In genomic region chr1:24708938-24709337, GRCh38 we compare ENCODE assay signal across 21 cellular contexts. TPM values are rescaled to one million over a fixed set of nuclear protein-coding genes. Genes with fewer than 3 reads are reported as not detected.
DNase-seq lines count a peak whose midpoint lies in the region; TF ChIP-seq lines count a peak whose summit lies in the region.
"Had no signal": no experiment of that assay in that cellular context is flagged by ENCODE, and none has a peak within 500 bp of the region (broad histone marks: within the 10 kb centered on the region; RNA-seq: fewer than 3 reads in every experiment).

No MANE protein-coding gene starts in this region.

- H3K27me3 ChIP-seq in BLaER1 (no peaks in the 10 kb centered on the region), suprapubic skin (no peaks in the 10 kb centered on the region), esophagus muscularis mucosa (no peaks in the 10 kb centered on the region)
- H3K27me3 ChIP-seq: brain microvascular endothelial cell, pancreas, sigmoid colon, SJSA1, tibial nerve had no signal

- DNase-seq in M059J (ENCODE audit: low read depth) = peak; percentile 38
- DNase-seq in RPMI7951 (ENCODE audit: low read depth) = peak; percentile 39
- peak; percentile 65 for DNase-seq in medulla oblongata (ENCODE audit: extremely low spot score)
- no peak for DNase-seq in GM19240 (ENCODE audit: insufficient read length, low spot score)
- DNase-seq in suprapubic skin (ENCODE audit: low spot score in 2 of 2) = no peak
- DNase-seq in DMS153 treated with DMSO at 0.1 percent for 48 hours (lab: John Stamatoyannopoulos, UW; ENCODE audit: unreplicated experiment) = no peak
- DNase-seq in esophagus muscularis mucosa (ENCODE audit: extremely low spot score) = no peak
- DNase-seq: activated CD4-positive, alpha-beta T cell treated with anti-CD3 and anti-CD28 coated beads for 48 hours; activated gamma-delta T cell; brain microvascular endothelial cell; CD8-positive, alpha-beta memory T cell; KG1; mesendoderm; NCI-H1105 treated with DMSO at 0.1 percent for 48 hours; NCI-H2081 treated with DMSO at 0.1 percent for 48 hours; pancreas; sigmoid colon had no signal

- intact Hi-C loops in esophagus muscularis mucosa (cut with DNase I) = no loop called here

- no peaks in the 10 kb centered on the region for H3K36me3 ChIP-seq in BLaER1
- no peaks in the 10 kb centered on the region for H3K36me3 ChIP-seq in suprapubic skin
- H3K36me3 ChIP-seq in esophagus muscularis mucosa = no peaks in the 10 kb centered on the region
- H3K36me3 ChIP-seq: brain microvascular endothelial cell, HAP-1, pancreas, sigmoid colon, SJSA1, tibial nerve had no signal

- peak overlapping the region; percentile 45 for H3K4me2 ChIP-seq in BLaER1

- TF ChIP-seq CTCF in suprapubic skin (IDR thresholded peaks at IDR 0.05) (no peak), esophagus muscularis mucosa (IDR thresholded peaks at IDR 0.05) (no peak)

- H3K4me1 ChIP-seq in BLaER1 = peaks cover 53% of the 10 kb centered on the region
- H3K4me1 ChIP-seq in suprapubic skin = peaks cover 15% of the 10 kb centered on the region
- peaks cover 14 to 19% (median 18%) of the 10 kb centered on the region in 4 donors for H3K4me1 ChIP-seq in esophagus muscularis mucosa

- no peaks in the 10 kb centered on the region for H3K9me3 ChIP-seq in BLaER1
- H3K9me3 ChIP-seq in suprapubic skin = no peaks in the 10 kb centered on the region
- no peaks in the 10 kb centered on the region for H3K9me3 ChIP-seq in esophagus muscularis mucosa
- H3K9me3 ChIP-seq: HAP-1, pancreas, sigmoid colon, SJSA1, tibial nerve had no signal

- no peak overlapping the region for H3K9ac ChIP-seq in BLaER1

- H4K20me1 ChIP-seq in BLaER1 = no peaks in the 10 kb centered on the region

- 79% methylated on average over 4 of the region's 4 CpGs for WGBS in suprapubic skin
- WGBS in esophagus muscularis mucosa = 92% methylated on average over 4 of the region's 4 CpGs

- no peak for TF ChIP-seq POLR2A in suprapubic skin (IDR thresholded peaks at IDR 0.05)
- no peak for TF ChIP-seq POLR2A in esophagus muscularis mucosa (IDR thresholded peaks at IDR 0.05; ENCODE audit: low read depth)

- H3K4me3 ChIP-seq in BLaER1 (no peak overlapping the region), suprapubic skin (no peak overlapping the region), esophagus muscularis mucosa (no peak overlapping the region)
- H3K4me3 ChIP-seq: HAP-1, pancreas, sigmoid colon, SJSA1, tibial nerve had no signal

- no peak overlapping the region for H3K27ac ChIP-seq in BLaER1
- no peak overlapping the region for H3K27ac ChIP-seq in suprapubic skin
- H3K27ac ChIP-seq in esophagus muscularis mucosa (replicated peaks in 1 of 4) = no peak overlapping the region
- H3K27ac ChIP-seq: brain microvascular endothelial cell, pancreas, sigmoid colon, SJSA1 had no signal

- TF ChIP-seq EP300 in suprapubic skin (IDR thresholded peaks at IDR 0.05) = no peak
- TF ChIP-seq EP300 in esophagus muscularis mucosa (IDR thresholded peaks at IDR 0.05) = no peak

RNA-seq across cellular contexts. Expression of gene CLIC4, which starts 36.3 kb away (rescaled TPM):
- total RNA-seq in M059J (2014; rRNA removed; shearing (Covaris generic)) = 612 and 621 TPM in 2 replicates
- 680 and 835 TPM in 2 replicates for total RNA-seq in RPMI7951 (2014; rRNA removed; shearing (Covaris generic))
- 10 to 100 TPM; 50.1 to 76.3 (median 71.4) TPM for total RNA-seq in suprapubic skin
- 100 to 1,000 TPM; 375 to 606 (median 595) TPM for total RNA-seq in esophagus muscularis mucosa

Comparison
In these comparisons a context has a peak if more than half of its experiments do, and no peak if none do; other contexts are left out.
1. DNase-seq: peak in M059J (single experiment), RPMI7951 (single experiment) and medulla oblongata (single experiment); none in GM19240 (single experiment), suprapubic skin (0 of 2), DMS153 treated with DMSO at 0.1 percent for 48 hours (single experiment) and esophagus muscularis mucosa (single experiment).